22 cellular contexts compared by ENCODE assay signal in genomic region chr15:85097250-85097649, GRCh38.
DNase-seq lines count a peak whose midpoint lies in the region; ATAC-seq, FAIRE-seq and TF ChIP-seq lines count a peak whose summit lies in the region.
"Had no signal": no experiment of that assay in that cellular context is flagged by ENCODE, and none has a peak within 500 bp of the region (broad histone marks: within the 10 kb centered on the region; RNA-seq: fewer than 3 reads in every experiment).

No MANE protein-coding gene starts in this region.

- H3K4me3 ChIP-seq in A549: no peak overlapping the region
- H3K4me3 ChIP-seq in dorsolateral prefrontal cortex: no peak overlapping the region
- H3K4me3 ChIP-seq: GM23338, SK-N-MC had no signal

- no peaks in the 10 kb centered on the region for H3K9me3 ChIP-seq in A549

- DNase-seq in A549 (ENCODE audit: low read depth in 1 of 2, low spot score in 1 of 2) (no peak), RWPE1 (ENCODE audit: low spot score) (no peak), dorsolateral prefrontal cortex (no peak), mesothelial cell of epicardium (ENCODE audit: low spot score in 2 of 2, unreplicated experiment in 2 of 2) (no peak), NCI-H1694 (lab: John Stamatoyannopoulos, UW) (no peak), T-helper 9 cell (no peak), mucosa of gallbladder (ENCODE audit: low spot score) (no peak), activated T-cell treated with anti-CD3 and anti-CD28 coated beads for 4 hours (no peak)
- DNase-seq: 8988T, DMS153, DND-41, H9, NCI-H1092 treated with DMSO at 0.1 percent for 48 hours, NCI-H1436 treated with DMSO at 0.1 percent for 48 hours, NCI-H1930, NCI-H446 treated with DMSO at 0.1 percent for 48 hours, NCI-H526, SIG-M5 had no signal

- TF ChIP-seq POLR2A in A549 (IDR thresholded peaks at IDR 0.05; ENCODE audit: low read length): no peak

- WGBS in A549 (ENCODE audit: missing lambda C conversion rate): 88% methylated on average over 5 of the region's 5 CpGs

- CTCF ChIA-PET in A549 (lab: Yijun Ruan, JAX): interaction anchor here (0.9 to 1.9 kb wide), 4 partner anchors 10 to 142 kb away, joined by 3 to 6 read pairs (median 3); no protein-coding TSS in a partner anchor
- CTCF ChIA-PET in RWPE1 (lab: Yijun Ruan, JAX): no interaction called here

- peak overlapping the region; percentile 43 for H3K4me2 ChIP-seq in A549
- H3K4me2 ChIP-seq: GM23338 had no signal

- H3K4me1 ChIP-seq in A549: peaks cover 25% of the 10 kb centered on the region

- peaks cover 19% of the 10 kb centered on the region for H3K36me3 Mint-ChIP-seq in mesothelial cell of epicardium

- H3K27ac ChIP-seq in A549: peak overlapping the region in 1 of 2 experiments; percentile 56; a peak in 4 of 6 replicates
- H3K27ac ChIP-seq in RWPE1: peak overlapping the region; percentile 63
- peak overlapping the region in 53 of 59 donors; percentile 5 to 100 (median 89) for H3K27ac ChIP-seq in dorsolateral prefrontal cortex
- H3K27ac ChIP-seq: SK-N-MC had no signal

- ATAC-seq in A549: no peak
- ATAC-seq: GM23338 had no signal

- peaks cover 7% of the 10 kb centered on the region for H3K4me1 Mint-ChIP-seq in mesothelial cell of epicardium
- H3K4me1 Mint-ChIP-seq: GM23338, IgD-negative memory B cell had no signal

- no peak for TF ChIP-seq CTCF in A549 (IDR thresholded peaks at IDR 0.05)
- no peak for TF ChIP-seq CTCF in RWPE1 (conservative IDR thresholded peaks at IDR 0.05; ENCODE audit: low read depth)
- no peak for TF ChIP-seq CTCF in dorsolateral prefrontal cortex (IDR thresholded peaks at IDR 0.05 in 54 of 56, conservative IDR thresholded peaks at IDR 0.05 in 2 of 56; ENCODE audit: low read depth in 1 of 56, partially characterized antibody in 56 of 56)
- TF ChIP-seq CTCF in mesothelial cell of epicardium (IDR thresholded peaks at IDR 0.05; ENCODE audit: unreplicated experiment): no peak

- H3K9me3 Mint-ChIP-seq in mesothelial cell of epicardium: no peaks in the 10 kb centered on the region
- H3K9me3 Mint-ChIP-seq: GM23338, H9, IgD-negative memory B cell had no signal

- no peak overlapping the region for H3K4me3 Mint-ChIP-seq in mesothelial cell of epicardium
- H3K4me3 Mint-ChIP-seq: GM23338, H9, IgD-negative memory B cell had no signal

- peak overlapping the region; percentile 65 for H3K27ac Mint-ChIP-seq in mesothelial cell of epicardium
- H3K27ac Mint-ChIP-seq: GM23338, IgD-negative memory B cell had no signal

- no peaks in the 10 kb centered on the region for H3K27me3 ChIP-seq in dorsolateral prefrontal cortex

- TF ChIP-seq EP300 in A549 (IDR thresholded peaks at IDR 0.05): no peak

- TF ChIP-seq RAD21 in A549 (conservative IDR thresholded peaks at IDR 0.05 in 1 of 2, IDR thresholded peaks at IDR 0.05 in 1 of 2): no peak

- POLR2A ChIA-PET in A549 (lab: Yijun Ruan, JAX) (no interaction called here), RWPE1 (lab: Yijun Ruan, JAX; ENCODE audit: low non-redundant PET) (no interaction called here)

- intact Hi-C loops in dorsolateral prefrontal cortex (cut with DNase I): no loop called here

- no peak for FAIRE-seq in A549 (lab: Jason Lieb, UNC)
- FAIRE-seq: GM12892 had no signal

- no peaks in the 10 kb centered on the region for H3K27me3 Mint-ChIP-seq in mesothelial cell of epicardium (ENCODE audit: low read depth)
- H3K27me3 Mint-ChIP-seq: IgD-negative memory B cell had no signal

TF ChIP-seq in A549, 52 proteins besides CTCF, POLR2A, EP300 and RAD21:
- TF ChIP-seq KDM5A (IDR thresholded peaks at IDR 0.05): no peak
